In genomic region chr2:157427003-157427921, GRCh38 we compare ENCODE assay signal across 24 cellular contexts. TPM values are rescaled to one million over a fixed set of nuclear protein-coding genes. Genes with fewer than 3 reads are reported as not detected.
A peak's percentile ranks its signal among the peaks of the same experiment; 100 is the strongest.
DNase-seq lines count a peak whose midpoint lies in the region; ATAC-seq, FAIRE-seq and TF ChIP-seq lines count a peak whose summit lies in the region.
"Had no signal": no experiment of that assay in that cellular context is flagged by ENCODE, and none has a peak within 500 bp of the region (broad histone marks: within the 10 kb centered on the region; RNA-seq: fewer than 3 reads in every experiment).

No MANE protein-coding gene starts in this region.

- ATAC-seq in activated T-helper 17 cell treated with anti-CD3 and anti-CD28 coated beads, Interleukin-2, amount 50 U/mL, for 72 hours (replicated peaks) = peak; percentile 54
- peak; percentile 53 to 56 for ATAC-seq in naive B cell (ENCODE audit: low read depth in 2 of 2)
- ATAC-seq in pancreas = no peak
- ATAC-seq: left colon, SK-N-SH treated with all-trans-retinoic acid at 6 μM for 48 hours had no signal

- H3K4me3 ChIP-seq in pancreas = no peak overlapping the region
- H3K4me3 ChIP-seq: esophagus squamous epithelium, testis had no signal

- intact Hi-C loops in activated CD4-positive, alpha-beta T cell treated with anti-CD3 and anti-CD28 coated beads, Interleukin-2, amount 10 ng/mL, durations not matched to agents 24 days and 14 days (cut with micrococcal nuclease) = no loop called here
- intact Hi-C loops in pancreas (cut with DNase I) = no loop called here

- peak overlapping the region; percentile 13 for H3K4me3 Mint-ChIP-seq in activated CD4-positive, alpha-beta T cell treated with anti-CD3 and anti-CD28 coated beads, Interleukin-2, amount 10 ng/mL, durations not matched to agents 24 days and 14 days
- H3K4me3 Mint-ChIP-seq in activated T-helper 17 cell treated with anti-CD3 and anti-CD28 coated beads, Interleukin-2, amount 50 U/mL, for 72 hours = peak overlapping the region; percentile 92
- H3K4me3 Mint-ChIP-seq in naive B cell = peak overlapping the region in 3 of 8 donors; percentile 8 to 44 (median 16)

- TF ChIP-seq CTCF in pancreas (IDR thresholded peaks at IDR 0.05) = no peak

- H3K36me3 Mint-ChIP-seq in activated CD4-positive, alpha-beta T cell treated with anti-CD3 and anti-CD28 coated beads, Interleukin-2, amount 10 ng/mL, durations not matched to agents 24 days and 14 days (ENCODE audit: low read depth) = peaks cover 88% of the 10 kb centered on the region
- peaks cover 100% of the 10 kb centered on the region for H3K36me3 Mint-ChIP-seq in activated T-helper 17 cell treated with anti-CD3 and anti-CD28 coated beads, Interleukin-2, amount 50 U/mL, for 72 hours (ENCODE audit: low read depth)
- peaks cover 67 to 79% of the 10 kb centered on the region in 2 donors for H3K36me3 Mint-ChIP-seq in naive B cell

- H3K4me1 ChIP-seq in pancreas = no peaks in the 10 kb centered on the region
- H3K4me1 ChIP-seq: esophagus squamous epithelium, testis had no signal

- DNase-seq in activated CD4-positive, alpha-beta T cell treated with anti-CD3 and anti-CD28 coated beads, Interleukin-2, amount 10 ng/mL, durations not matched to agents 24 days and 14 days = peak; percentile 48
- no peak for DNase-seq in activated CD4-positive, alpha-beta T cell treated with anti-CD3 and anti-CD28 coated beads, Interleukin-2, amount 50 U/mL, for 1 hour
- no peak for DNase-seq in GM19239 (ENCODE audit: insufficient read length, low spot score)
- DNase-seq in naive B cell = no peak
- no peak for DNase-seq in SIG-M5 (lab: John Stamatoyannopoulos, UW)
- no peak for DNase-seq in pancreas
- no peak for DNase-seq in pons (ENCODE audit: low spot score)
- DNase-seq: activated CD4-positive, alpha-beta T cell treated with anti-CD3 and anti-CD28 coated beads for 48 hours; anterior cingulate cortex; central memory CD4-positive, alpha-beta T cell; DMS53; esophagus squamous epithelium; left colon; midbrain; MM.1S; NCI-H226; stimulated activated CD4-positive, alpha-beta T cell treated with anti-CD3 and anti-CD28 coated beads, Interleukin-12 subunit alpha, Interleukin-12 subunit beta, amount 100 ng/mL, for 4 hours; testis had no signal

- 65 to 68% methylated on average over 6 of the region's 6 CpGs for WGBS in pancreas, 2 donors

- H3K27me3 Mint-ChIP-seq in activated CD4-positive, alpha-beta T cell treated with anti-CD3 and anti-CD28 coated beads, Interleukin-2, amount 10 ng/mL, durations not matched to agents 24 days and 14 days = no peaks in the 10 kb centered on the region
- no peaks in the 10 kb centered on the region for H3K27me3 Mint-ChIP-seq in activated T-helper 17 cell treated with anti-CD3 and anti-CD28 coated beads, Interleukin-2, amount 50 U/mL, for 72 hours
- H3K27me3 Mint-ChIP-seq in naive B cell = no peaks in the 10 kb centered on the region

- peaks cover 0 to 3% (median 0%) of the 10 kb centered on the region in 4 donors for H3K9me3 ChIP-seq in pancreas
- H3K9me3 ChIP-seq: esophagus squamous epithelium, testis had no signal

- H3K4me1 Mint-ChIP-seq in activated CD4-positive, alpha-beta T cell treated with anti-CD3 and anti-CD28 coated beads, Interleukin-2, amount 10 ng/mL, durations not matched to agents 24 days and 14 days = peaks cover 67% of the 10 kb centered on the region
- peaks cover 67% of the 10 kb centered on the region for H3K4me1 Mint-ChIP-seq in activated T-helper 17 cell treated with anti-CD3 and anti-CD28 coated beads, Interleukin-2, amount 50 U/mL, for 72 hours
- peaks cover 24 to 46% (median 41%) of the 10 kb centered on the region in 3 donors for H3K4me1 Mint-ChIP-seq in naive B cell

- H3K9me3 Mint-ChIP-seq in activated CD4-positive, alpha-beta T cell treated with anti-CD3 and anti-CD28 coated beads, Interleukin-2, amount 10 ng/mL, durations not matched to agents 24 days and 14 days = peaks cover 3% of the 10 kb centered on the region
- H3K9me3 Mint-ChIP-seq in activated T-helper 17 cell treated with anti-CD3 and anti-CD28 coated beads, Interleukin-2, amount 50 U/mL, for 72 hours = no peaks in the 10 kb centered on the region
- peaks cover 0 to 22% (median 14%) of the 10 kb centered on the region in 7 donors for H3K9me3 Mint-ChIP-seq in naive B cell

- H3K27ac ChIP-seq in pancreas = no peak overlapping the region
- H3K27ac ChIP-seq: C4-2B, esophagus squamous epithelium, HL-60 had no signal

- FAIRE-seq in GM19239 (lab: Jason Lieb, UNC) = peak; percentile 54
- no peak for FAIRE-seq in pancreas (lab: Jason Lieb, UNC)
- FAIRE-seq: RCC 7860, TTC549 had no signal

- H3K36me3 ChIP-seq in pancreas = no peaks in the 10 kb centered on the region
- H3K36me3 ChIP-seq: esophagus squamous epithelium had no signal

- peak overlapping the region; percentile 75 for H3K27ac Mint-ChIP-seq in activated CD4-positive, alpha-beta T cell treated with anti-CD3 and anti-CD28 coated beads, Interleukin-2, amount 10 ng/mL, durations not matched to agents 24 days and 14 days
- peak overlapping the region; percentile 96 for H3K27ac Mint-ChIP-seq in activated T-helper 17 cell treated with anti-CD3 and anti-CD28 coated beads, Interleukin-2, amount 50 U/mL, for 72 hours
- peak overlapping the region; percentile 38 to 87 (median 78) for H3K27ac Mint-ChIP-seq in naive B cell

- no peaks in the 10 kb centered on the region for H3K27me3 ChIP-seq in pancreas
- H3K27me3 ChIP-seq: esophagus squamous epithelium, testis had no signal

RNA-seq across cellular contexts. Expression of gene CYTIP, which starts 16.6 kb away (rescaled TPM):
- total RNA-seq in activated CD4-positive, alpha-beta T cell treated with anti-CD3 and anti-CD28 coated beads, Interleukin-2, amount 10 ng/mL, durations not matched to agents 24 days and 14 days = 320 and 321 TPM in 2 replicates
- total RNA-seq in activated T-helper 17 cell treated with anti-CD3 and anti-CD28 coated beads, Interleukin-2, amount 50 U/mL, for 72 hours = 100 to 1,000 TPM; 581 to 591 TPM
- 100 to 1,000 TPM in 4 of 6 donors, 10 to 100 TPM in 2; 90.7 to 172 (median 121) TPM for polyA plus RNA-seq in naive B cell (ENCODE audit: low read depth in 6 of 6)
- 1 to 10 TPM; 1.2 to 6.4 (median 4.1) TPM for total RNA-seq in pancreas
- polyA plus RNA-seq in pancreas = under 1 TPM; 0.47 to 0.68 TPM

Comparison
In these comparisons a context has a peak if more than half of its experiments do, and no peak if none do; other contexts are left out.
1. ATAC-seq: peak in activated T-helper 17 cell treated with anti-CD3 and anti-CD28 coated beads, Interleukin-2, amount 50 U/mL, for 72 hours (single experiment) and naive B cell (2 of 2); none in pancreas (0 of 4).
2. RNA of gene CYTIP, which starts 16.6 kb away (total RNA-seq): 581 to 591 TPM in activated T-helper 17 cell treated with anti-CD3 and anti-CD28 coated beads, Interleukin-2, amount 50 U/mL, for 72 hours and 320 to 321 TPM in activated CD4-positive, alpha-beta T cell treated with anti-CD3 and anti-CD28 coated beads, Interleukin-2, amount 10 ng/mL, durations not matched to agents 24 days and 14 days; 1.2 to 6.4 TPM in pancreas; every median in the first group is over 10 times any median in the second.
3. Peak in every context shown above with its lines, with median percentiles within 50 percentile points of each other: H3K27ac Mint-ChIP-seq.